ENCODE assay signal across 11 cellular contexts in the genomic region with DNA sequence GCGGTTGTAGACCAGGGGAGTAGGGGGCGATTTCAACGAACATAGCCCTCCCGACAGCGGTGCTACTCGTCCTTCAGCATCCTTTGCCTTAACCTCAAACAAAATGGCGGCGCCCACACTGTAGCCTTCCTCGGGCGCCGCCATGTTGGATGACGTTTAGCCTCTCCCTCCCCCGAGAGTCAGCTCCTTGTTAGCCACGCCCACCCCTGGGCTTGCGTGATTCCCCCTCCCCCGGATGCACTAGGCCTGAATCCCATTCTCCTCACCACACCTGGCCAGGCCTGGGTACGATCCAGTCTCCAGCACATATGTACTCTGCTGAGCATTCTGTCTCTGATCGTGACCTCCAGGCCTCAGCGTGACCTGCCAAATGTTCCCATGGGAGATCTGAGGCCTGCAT. TPM values are rescaled to one million over a fixed set of nuclear protein-coding genes. Genes with fewer than 3 reads are reported as not detected.
DNase-seq lines count a peak whose midpoint lies in the region; ATAC-seq, FAIRE-seq and TF ChIP-seq lines count a peak whose summit lies in the region.
"Had no signal": no experiment of that assay in that cellular context is flagged by ENCODE, and none has a peak within 500 bp of the region (broad histone marks: within the 10 kb centered on the region; RNA-seq: fewer than 3 reads in every experiment).

No MANE protein-coding gene starts in this region.

- DNase-seq in H7: peak; percentile 82
- peak; percentile 64 for DNase-seq in iPS DF 19.7 (ENCODE audit: low read depth, low spot score)
- peak; percentile 84 for DNase-seq in posterior vena cava (ENCODE audit: low spot score)
- DNase-seq in stimulated activated naive CD8-positive, alpha-beta T cell treated with anti-CD3 and anti-CD28 coated beads, Interleukin-15, Interleukin-2, amounts not matched to agents 100 U/mL and 50 U/mL, for 24 hours: no peak
- DNase-seq in kidney glomerular epithelial cell (lab: John Stamatoyannopoulos, UW): no peak
- no peak for DNase-seq in GM12892 (ENCODE audit: insufficient read length)
- DNase-seq: activated effector memory CD4-positive, alpha-beta T cell treated with Interleukin-2 at 50 U/mL for 16 hours; KBM-7 had no signal

- peak overlapping the region in 4 of 5 experiments; percentile 67 to 99 (median 90) for H3K27ac Mint-ChIP-seq in brain

- peak overlapping the region in 2 of 5 experiments; percentile 31 to 72 for H3K4me3 Mint-ChIP-seq in brain

- H3K27me3 Mint-ChIP-seq in brain: no peaks in the 10 kb centered on the region

- no peaks in the 10 kb centered on the region for H3K27me3 ChIP-seq in H7 (ENCODE audit: control insufficient read depth, insufficient read depth, low read length)

- no peak for TF ChIP-seq POLR2A in GM12892 (IDR thresholded peaks at IDR 0.05; ENCODE audit: low read depth, low read length)

- TF ChIP-seq CTCF in brain (conservative IDR thresholded peaks at IDR 0.05): no peak

- H3K9me3 Mint-ChIP-seq in brain: peaks cover 0 to 10% (median 0%) of the 10 kb centered on the region in 5 experiments

- peaks cover 24% of the 10 kb centered on the region for H3K4me1 Mint-ChIP-seq in brain

- H3K36me3 Mint-ChIP-seq in brain: no peaks in the 10 kb centered on the region

- no peak for ATAC-seq in stimulated activated naive CD8-positive, alpha-beta T cell treated with anti-CD3 and anti-CD28 coated beads, Interleukin-15, Interleukin-2, amounts not matched to agents 100 U/mL and 50 U/mL, for 24 hours
- ATAC-seq in GM21528 (IDR thresholded peaks at IDR 0.05; ENCODE audit: low FRiP score, unreplicated experiment): no peak

- H3K4me3 ChIP-seq in H7 (ENCODE audit: insufficient read depth, low read depth, low read length): no peak overlapping the region

- H3K36me3 ChIP-seq in H7 (replicated peaks; ENCODE audit: control insufficient read depth, insufficient read depth, low read length): no peaks in the 10 kb centered on the region

- intact Hi-C loops in posterior vena cava (cut with DNase I): no loop called here

- no peak for FAIRE-seq in GM12892 (lab: Jason Lieb, UNC)

RNA-seq across cellular contexts. Expression of gene ZNF157, which starts 49.0 kb away (rescaled TPM):
- 0.26 and 0.31 TPM in 2 replicates for total RNA-seq in H7 (2014; rRNA removed; shearing (Covaris generic))
- polyA plus RNA-seq in brain (ENCODE audit: insufficient read depth, low read depth, low replicate concordance): 1.6 TPM
- total RNA-seq in posterior vena cava: under 1 TPM; 0.14 to 0.19 TPM
- not detected for polyA plus RNA-seq in GM12892 (2012; ENCODE audit: missing spikeins)
- total RNA-seq: mesenteric fat pad had no signal

Comparison
In these comparisons a context has a peak if more than half of its experiments do, and no peak if none do; other contexts are left out.
1. DNase-seq: peak in H7 (single experiment), iPS DF 19.7 (single experiment) and posterior vena cava (single experiment); none in stimulated activated naive CD8-positive, alpha-beta T cell treated with anti-CD3 and anti-CD28 coated beads, Interleukin-15, Interleukin-2, amounts not matched to agents 100 U/mL and 50 U/mL, for 24 hours (single experiment), kidney glomerular epithelial cell (single experiment) and GM12892 (single experiment).